In the genomic region with DNA sequence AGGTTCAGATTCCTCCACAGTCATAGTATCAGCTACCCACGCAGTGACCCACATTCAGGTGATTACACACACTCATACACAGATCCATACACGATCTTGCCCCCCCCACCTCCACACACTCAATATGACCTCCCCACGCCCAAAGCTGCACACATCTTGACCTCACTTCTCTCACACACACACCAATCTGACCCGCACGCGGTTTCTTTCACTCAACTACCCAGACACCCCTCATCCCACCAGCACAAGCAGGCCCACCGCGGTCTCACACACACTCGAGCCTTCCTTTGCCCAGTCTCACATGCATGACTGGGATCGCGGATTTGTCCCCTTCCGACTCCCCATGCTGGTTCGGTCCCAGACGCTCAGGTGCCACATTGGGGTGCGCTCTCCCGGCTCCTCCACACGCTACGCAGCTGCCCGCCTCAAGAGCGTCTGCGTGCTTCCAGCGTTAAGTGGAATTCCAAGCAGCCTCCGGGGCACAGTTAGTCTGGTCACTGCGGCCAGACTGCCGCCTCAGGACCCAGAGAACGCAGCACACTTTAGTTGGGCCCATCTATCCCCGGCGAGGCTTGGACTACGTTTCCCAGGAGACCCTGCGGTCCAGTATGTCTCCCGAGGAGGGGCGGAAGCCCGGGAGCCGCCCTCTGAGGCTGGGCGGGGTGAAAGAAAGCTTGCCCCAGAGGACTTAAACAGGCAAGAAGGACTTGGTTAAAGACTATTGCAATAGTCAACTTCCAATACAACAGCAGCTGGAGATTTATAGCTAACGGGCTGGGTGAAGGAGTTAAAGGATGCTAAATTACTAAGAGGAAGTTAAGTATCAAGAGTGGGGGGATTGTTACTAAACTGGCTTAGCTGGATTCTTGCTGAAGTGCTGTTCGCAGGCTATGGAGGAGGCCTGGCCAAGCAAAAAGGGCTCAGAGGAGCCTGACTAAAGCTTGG, we compare ENCODE assay signal across 1 cellular context.
TF ChIP-seq lines count a peak whose summit lies in the region.

No MANE protein-coding gene starts in this region.

TF ChIP-seq in SK-N-SH, 30 proteins besides CTCF, POLR2A, EP300 and RAD21:
- TF ChIP-seq, protein P1, sequence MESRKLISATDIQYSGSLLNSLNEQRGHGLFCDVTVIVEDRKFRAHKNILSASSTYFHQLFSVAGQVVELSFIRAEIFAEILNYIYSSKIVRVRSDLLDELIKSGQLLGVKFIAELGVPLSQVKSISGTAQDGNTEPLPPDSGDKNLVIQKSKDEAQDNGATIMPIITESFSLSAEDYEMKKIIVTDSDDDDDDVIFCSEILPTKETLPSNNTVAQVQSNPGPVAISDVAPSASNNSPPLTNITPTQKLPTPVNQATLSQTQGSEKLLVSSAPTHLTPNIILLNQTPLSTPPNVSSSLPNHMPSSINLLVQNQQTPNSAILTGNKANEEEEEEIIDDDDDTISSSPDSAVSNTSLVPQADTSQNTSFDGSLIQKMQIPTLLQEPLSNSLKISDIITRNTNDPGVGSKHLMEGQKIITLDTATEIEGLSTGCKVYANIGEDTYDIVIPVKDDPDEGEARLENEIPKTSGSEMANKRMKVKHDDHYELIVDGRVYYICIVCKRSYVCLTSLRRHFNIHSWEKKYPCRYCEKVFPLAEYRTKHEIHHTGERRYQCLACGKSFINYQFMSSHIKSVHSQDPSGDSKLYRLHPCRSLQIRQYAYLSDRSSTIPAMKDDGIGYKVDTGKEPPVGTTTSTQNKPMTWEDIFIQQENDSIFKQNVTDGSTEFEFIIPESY (IDR thresholded peaks at IDR 0.05; ENCODE audit: borderline replicate concordance, low read depth), result peak; percentile 85; the same call in 1 of the 2 replicates
- TF ChIP-seq GATA2 (CRISPR knock-in tag; IDR thresholded peaks at IDR 0.05) (no peak), SIN3A (IDR thresholded peaks at IDR 0.05; ENCODE audit: borderline replicate concordance, low read depth, low read length) (no peak), FOXJ3 (CRISPR knock-in tag; IDR thresholded peaks at IDR 0.05) (no peak), CHD2 (IDR thresholded peaks at IDR 0.05; ENCODE audit: low read length, partially characterized antibody) (peak; percentile 89), RCOR1 (IDR thresholded peaks at IDR 0.05; ENCODE audit: low read length) (no peak), MEF2A (IDR thresholded peaks at IDR 0.05; ENCODE audit: borderline replicate concordance, low read depth) (no peak), YY1 (IDR thresholded peaks at IDR 0.05; ENCODE audit: low read depth) (peak; percentile 83), ELF1 (IDR thresholded peaks at IDR 0.05) (peak; percentile 61), JUND (IDR thresholded peaks at IDR 0.05) (no peak), NRF1 (IDR thresholded peaks at IDR 0.05; ENCODE audit: low read depth, low read length) (no peak), FOXM1 (IDR thresholded peaks at IDR 0.05; ENCODE audit: low read depth) (no peak), RXRA (IDR thresholded peaks at IDR 0.05; ENCODE audit: borderline replicate concordance, low read depth) (no peak), TCF12 (IDR thresholded peaks at IDR 0.05) (no peak), FOSL2 (IDR thresholded peaks at IDR 0.05; ENCODE audit: borderline replicate concordance, low read depth) (no peak), SMC3 (IDR thresholded peaks at IDR 0.05; ENCODE audit: low read depth, low read length) (no peak), RFX5 (IDR thresholded peaks at IDR 0.05; ENCODE audit: low read length) (no peak), TEAD4 (IDR thresholded peaks at IDR 0.05; ENCODE audit: borderline replicate concordance, insufficient read depth) (no peak), POLR2AphosphoS5 (IDR thresholded peaks at IDR 0.05; ENCODE audit: low read depth, low read length) (no peak), MXI1 (IDR thresholded peaks at IDR 0.05; ENCODE audit: low read depth, low read length) (peak; percentile 58; the same call in 1 of the 2 replicates), NFIC (IDR thresholded peaks at IDR 0.05; ENCODE audit: borderline replicate concordance) (no peak), GABPA (IDR thresholded peaks at IDR 0.05; ENCODE audit: low read depth) (peak; percentile 50), TAF1 (IDR thresholded peaks at IDR 0.05; ENCODE audit: borderline replicate concordance, low read depth, low read length) (peak; percentile 18; the same call in 1 of the 2 replicates), EZH2phosphoT487 (IDR thresholded peaks at IDR 0.05; ENCODE audit: borderline replicate concordance, low read depth) (no peak)
- TF ChIP-seq, protein P2, sequence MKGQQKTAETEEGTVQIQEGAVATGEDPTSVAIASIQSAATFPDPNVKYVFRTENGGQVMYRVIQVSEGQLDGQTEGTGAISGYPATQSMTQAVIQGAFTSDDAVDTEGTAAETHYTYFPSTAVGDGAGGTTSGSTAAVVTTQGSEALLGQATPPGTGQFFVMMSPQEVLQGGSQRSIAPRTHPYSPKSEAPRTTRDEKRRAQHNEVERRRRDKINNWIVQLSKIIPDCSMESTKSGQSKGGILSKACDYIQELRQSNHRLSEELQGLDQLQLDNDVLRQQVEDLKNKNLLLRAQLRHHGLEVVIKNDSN (IDR thresholded peaks at IDR 0.05; ENCODE audit: borderline replicate concordance, low read depth), result no peak
- TF ChIP-seq, protein P3, sequence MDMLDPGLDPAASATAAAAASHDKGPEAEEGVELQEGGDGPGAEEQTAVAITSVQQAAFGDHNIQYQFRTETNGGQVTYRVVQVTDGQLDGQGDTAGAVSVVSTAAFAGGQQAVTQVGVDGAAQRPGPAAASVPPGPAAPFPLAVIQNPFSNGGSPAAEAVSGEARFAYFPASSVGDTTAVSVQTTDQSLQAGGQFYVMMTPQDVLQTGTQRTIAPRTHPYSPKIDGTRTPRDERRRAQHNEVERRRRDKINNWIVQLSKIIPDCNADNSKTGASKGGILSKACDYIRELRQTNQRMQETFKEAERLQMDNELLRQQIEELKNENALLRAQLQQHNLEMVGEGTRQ (IDR thresholded peaks at IDR 0.05; ENCODE audit: borderline replicate concordance, low read depth, low read length), result no peak
- TF ChIP-seq, protein P4, sequence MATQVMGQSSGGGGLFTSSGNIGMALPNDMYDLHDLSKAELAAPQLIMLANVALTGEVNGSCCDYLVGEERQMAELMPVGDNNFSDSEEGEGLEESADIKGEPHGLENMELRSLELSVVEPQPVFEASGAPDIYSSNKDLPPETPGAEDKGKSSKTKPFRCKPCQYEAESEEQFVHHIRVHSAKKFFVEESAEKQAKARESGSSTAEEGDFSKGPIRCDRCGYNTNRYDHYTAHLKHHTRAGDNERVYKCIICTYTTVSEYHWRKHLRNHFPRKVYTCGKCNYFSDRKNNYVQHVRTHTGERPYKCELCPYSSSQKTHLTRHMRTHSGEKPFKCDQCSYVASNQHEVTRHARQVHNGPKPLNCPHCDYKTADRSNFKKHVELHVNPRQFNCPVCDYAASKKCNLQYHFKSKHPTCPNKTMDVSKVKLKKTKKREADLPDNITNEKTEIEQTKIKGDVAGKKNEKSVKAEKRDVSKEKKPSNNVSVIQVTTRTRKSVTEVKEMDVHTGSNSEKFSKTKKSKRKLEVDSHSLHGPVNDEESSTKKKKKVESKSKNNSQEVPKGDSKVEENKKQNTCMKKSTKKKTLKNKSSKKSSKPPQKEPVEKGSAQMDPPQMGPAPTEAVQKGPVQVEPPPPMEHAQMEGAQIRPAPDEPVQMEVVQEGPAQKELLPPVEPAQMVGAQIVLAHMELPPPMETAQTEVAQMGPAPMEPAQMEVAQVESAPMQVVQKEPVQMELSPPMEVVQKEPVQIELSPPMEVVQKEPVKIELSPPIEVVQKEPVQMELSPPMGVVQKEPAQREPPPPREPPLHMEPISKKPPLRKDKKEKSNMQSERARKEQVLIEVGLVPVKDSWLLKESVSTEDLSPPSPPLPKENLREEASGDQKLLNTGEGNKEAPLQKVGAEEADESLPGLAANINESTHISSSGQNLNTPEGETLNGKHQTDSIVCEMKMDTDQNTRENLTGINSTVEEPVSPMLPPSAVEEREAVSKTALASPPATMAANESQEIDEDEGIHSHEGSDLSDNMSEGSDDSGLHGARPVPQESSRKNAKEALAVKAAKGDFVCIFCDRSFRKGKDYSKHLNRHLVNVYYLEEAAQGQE (IDR thresholded peaks at IDR 0.05; ENCODE audit: low read depth, low read length), result no peak
- TF ChIP-seq, protein P5, sequence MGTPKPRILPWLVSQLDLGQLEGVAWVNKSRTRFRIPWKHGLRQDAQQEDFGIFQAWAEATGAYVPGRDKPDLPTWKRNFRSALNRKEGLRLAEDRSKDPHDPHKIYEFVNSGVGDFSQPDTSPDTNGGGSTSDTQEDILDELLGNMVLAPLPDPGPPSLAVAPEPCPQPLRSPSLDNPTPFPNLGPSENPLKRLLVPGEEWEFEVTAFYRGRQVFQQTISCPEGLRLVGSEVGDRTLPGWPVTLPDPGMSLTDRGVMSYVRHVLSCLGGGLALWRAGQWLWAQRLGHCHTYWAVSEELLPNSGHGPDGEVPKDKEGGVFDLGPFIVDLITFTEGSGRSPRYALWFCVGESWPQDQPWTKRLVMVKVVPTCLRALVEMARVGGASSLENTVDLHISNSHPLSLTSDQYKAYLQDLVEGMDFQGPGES (IDR thresholded peaks at IDR 0.05; ENCODE audit: low read depth, low read length), result no peak
- TF ChIP-seq, protein P6, sequence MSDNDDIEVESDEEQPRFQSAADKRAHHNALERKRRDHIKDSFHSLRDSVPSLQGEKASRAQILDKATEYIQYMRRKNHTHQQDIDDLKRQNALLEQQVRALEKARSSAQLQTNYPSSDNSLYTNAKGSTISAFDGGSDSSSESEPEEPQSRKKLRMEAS (IDR thresholded peaks at IDR 0.05; ENCODE audit: low read depth), result peak; percentile 53
- TF ChIP-seq, protein P7, sequence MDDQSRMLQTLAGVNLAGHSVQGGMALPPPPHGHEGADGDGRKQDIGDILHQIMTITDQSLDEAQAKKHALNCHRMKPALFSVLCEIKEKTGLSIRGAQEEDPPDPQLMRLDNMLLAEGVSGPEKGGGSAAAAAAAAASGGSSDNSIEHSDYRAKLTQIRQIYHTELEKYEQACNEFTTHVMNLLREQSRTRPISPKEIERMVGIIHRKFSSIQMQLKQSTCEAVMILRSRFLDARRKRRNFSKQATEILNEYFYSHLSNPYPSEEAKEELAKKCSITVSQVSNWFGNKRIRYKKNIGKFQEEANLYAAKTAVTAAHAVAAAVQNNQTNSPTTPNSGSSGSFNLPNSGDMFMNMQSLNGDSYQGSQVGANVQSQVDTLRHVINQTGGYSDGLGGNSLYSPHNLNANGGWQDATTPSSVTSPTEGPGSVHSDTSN (IDR thresholded peaks at IDR 0.05), result no peak
